In genomic region chr7:26200113-26200443, GRCh38 we compare ENCODE assay signal across 8 cellular contexts. TPM values are rescaled to one million over a fixed set of nuclear protein-coding genes. Genes with fewer than 3 reads are reported as not detected.
DNase-seq lines count a peak whose midpoint lies in the region; ATAC-seq and TF ChIP-seq lines count a peak whose summit lies in the region.

No MANE protein-coding gene starts in this region.

- no peaks in the 10 kb centered on the region for H3K27me3 Mint-ChIP-seq in CD8-positive, alpha-beta T cell (ENCODE audit: low read depth)
- H3K27me3 Mint-ChIP-seq in activated CD8-positive, alpha-beta T cell treated with anti-CD3 and anti-CD28 coated beads for 36 hours = peaks cover 3% of the 10 kb centered on the region

- H3K18ac ChIP-seq in mesendoderm (ENCODE audit: low read length) = peak overlapping the region; percentile 98

- peaks cover 51% of the 10 kb centered on the region for H3K4me1 Mint-ChIP-seq in CD8-positive, alpha-beta T cell (ENCODE audit: low read depth)
- H3K4me1 Mint-ChIP-seq in activated CD8-positive, alpha-beta T cell treated with anti-CD3 and anti-CD28 coated beads for 36 hours (ENCODE audit: low read depth) = peaks cover 32% of the 10 kb centered on the region

- peaks cover 63% of the 10 kb centered on the region for H4K20me1 ChIP-seq in HCT116 (ENCODE audit: insufficient read depth)

- POLR2A ChIA-PET in CD8-positive, alpha-beta T cell (lab: Charles Lee) = interaction anchor here (0.6 to 12.5 kb wide), 30 partner anchors 9 to 1075 kb away, joined by 3 to 241 read pairs (median 4); partner anchors contain the start of genes CYCS, NFE2L3 and SNX10
- POLR2A ChIA-PET in HCT116 (lab: Charles Lee) = interaction anchor here (0.7 to 1.8 kb wide), 8 partner anchors 9 to 248 kb away, joined by 3 to 12 read pairs (median 4); no protein-coding TSS in a partner anchor
- POLR2A ChIA-PET in activated CD8-positive, alpha-beta T cell treated with anti-CD3 and anti-CD28 coated beads for 36 hours (lab: Charles Lee) = interaction anchor here (0.6 to 19.0 kb wide), 25 partner anchors 9 to 165 kb away, joined by 3 to 588 read pairs (median 4); partner anchors contain the start of genes NFE2L3 and SNX10

- H3K9ac ChIP-seq in HCT116 (ENCODE audit: low read length) (peak overlapping the region; percentile 84), mesendoderm (ENCODE audit: low read length) (peak overlapping the region; percentile 100)

- H3K79me1 ChIP-seq in mesendoderm (ENCODE audit: low read length) = no peaks in the 10 kb centered on the region

- no peak overlapping the region for H4K5ac ChIP-seq in mesendoderm (ENCODE audit: low read length)

- CTCF ChIA-PET in CD8-positive, alpha-beta T cell (lab: Charles Lee) = interaction anchor here (0.5 to 2.6 kb wide), 6 partner anchors 11 to 307 kb away, joined by 3 to 28 read pairs (median 4); partner anchors contain the start of gene NFE2L3
- CTCF ChIA-PET in HCT116 (lab: Charles Lee) = no interaction called here
- CTCF ChIA-PET in activated CD8-positive, alpha-beta T cell treated with anti-CD3 and anti-CD28 coated beads for 36 hours (lab: Charles Lee) = interaction anchor here (0.8 to 10.3 kb wide), 5 partner anchors 8 to 121 kb away, joined by 3 to 141 read pairs (median 3); no protein-coding TSS in a partner anchor

- peak overlapping the region; percentile 92 for H3K23ac ChIP-seq in mesendoderm (ENCODE audit: low read length)

- peak; percentile 63 to 88 (median 74) for DNase-seq in CD8-positive, alpha-beta T cell
- DNase-seq in HCT116 (ENCODE audit: low read depth, low spot score) = no peak
- DNase-seq in NCI-H345 (lab: John Stamatoyannopoulos, UW) = peak; percentile 64
- DNase-seq in activated CD8-positive, alpha-beta T cell treated with anti-CD3 and anti-CD28 coated beads for 36 hours = peak; percentile 85
- DNase-seq in ecto neural progenitor cell (ENCODE audit: low spot score) = peak; percentile 85
- DNase-seq in mesendoderm = peak; percentile 80
- DNase-seq in stimulated activated CD8-positive, alpha-beta memory T cell treated with anti-CD3 and anti-CD28 coated beads, Interleukin-15, amount 100 ng/mL, for 1 hour (ENCODE audit: low read depth) = peak; percentile 64

- peak overlapping the region; percentile 72 for H2AK5ac ChIP-seq in mesendoderm (ENCODE audit: low read length)

- H3K4me1 ChIP-seq in CD8-positive, alpha-beta T cell (ENCODE audit: insufficient read depth, low read length) = peaks cover 49% of the 10 kb centered on the region
- peaks cover 13 to 39% of the 10 kb centered on the region in 2 experiments for H3K4me1 ChIP-seq in HCT116 (ENCODE audit: control insufficient read depth in 1 of 2, insufficient read depth in 2 of 2, low read length in 2 of 2)
- H3K4me1 ChIP-seq in mesendoderm (ENCODE audit: control insufficient read depth, low read depth, low read length) = peaks cover 5% of the 10 kb centered on the region

- H3K36me3 ChIP-seq in CD8-positive, alpha-beta T cell (ENCODE audit: insufficient read depth, low read length) = peaks cover 24% of the 10 kb centered on the region
- H3K36me3 ChIP-seq in HCT116 (ENCODE audit: control insufficient read depth in 1 of 2, insufficient read depth in 2 of 2, low read length in 2 of 2) = peaks cover 46 to 65% of the 10 kb centered on the region in 2 experiments
- H3K36me3 ChIP-seq in mesendoderm (ENCODE audit: control insufficient read depth, insufficient read depth, low read length) = peaks cover 13% of the 10 kb centered on the region

- no peak for TF ChIP-seq CTCF in CD8-positive, alpha-beta T cell (IDR thresholded peaks at IDR 0.05)
- no peak for TF ChIP-seq CTCF in HCT116 (IDR thresholded peaks at IDR 0.05 in 2 of 3, conservative IDR thresholded peaks at IDR 0.05 in 1 of 3; ENCODE audit: borderline replicate concordance in 1 of 3, insufficient read depth in 1 of 3, low read depth in 2 of 3, low read length in 2 of 3)
- TF ChIP-seq CTCF in activated CD8-positive, alpha-beta T cell treated with anti-CD3 and anti-CD28 coated beads for 36 hours (IDR thresholded peaks at IDR 0.05) = no peak

- H2BK120ac ChIP-seq in mesendoderm (ENCODE audit: low read depth, low read length) = peak overlapping the region; percentile 73

- H2BK15ac ChIP-seq in mesendoderm (replicated peaks; ENCODE audit: low read depth) = no peak overlapping the region

- BruUV-seq in HCT116 (replicated peaks; lab: Mats Ljungman, UMichigan) = no TSS peak

- intact Hi-C loops in CD8-positive, alpha-beta T cell (cut with DNase I, micrococcal nuclease) = loop anchor here (1.0 to 5.0 kb wide), 8 partner anchors 48 to 1542 kb away; partner anchors contain the start of genes CYCS (in 2 of the 2), HIBADH (in 1 of the 2), HOXA1 (in 1 of the 2) and NFE2L3 (in 1 of the 2)
- intact Hi-C loops in HCT116 (cut with micrococcal nuclease) = loop anchor here (5.0 to 10.0 kb wide), 3 partner anchors 75 to 962 kb away; no protein-coding TSS in a partner anchor
- intact Hi-C loops in activated CD8-positive, alpha-beta T cell treated with anti-CD3 and anti-CD28 coated beads for 36 hours (cut with micrococcal nuclease) = loop anchor here (2.0 to 10.0 kb wide), 3 partner anchors 77 to 165 kb away; no protein-coding TSS in a partner anchor

- H3K9me3 ChIP-seq in CD8-positive, alpha-beta T cell (ENCODE audit: low read length) = no peaks in the 10 kb centered on the region
- H3K9me3 ChIP-seq in HCT116 (ENCODE audit: control insufficient read depth in 1 of 2, insufficient read depth in 1 of 2, low read depth in 1 of 2, low read length in 2 of 2) = no peaks in the 10 kb centered on the region

- TF ChIP-seq RAD21 in HCT116 (IDR thresholded peaks at IDR 0.05; ENCODE audit: low read depth) = no peak

- H3K79me2 ChIP-seq in HCT116 (ENCODE audit: insufficient read depth, low read length) (peaks cover 90% of the 10 kb centered on the region), mesendoderm (ENCODE audit: control insufficient read depth, insufficient read depth, low read length) (peaks cover 80% of the 10 kb centered on the region)

- H3K36me3 Mint-ChIP-seq in CD8-positive, alpha-beta T cell = peaks cover 67% of the 10 kb centered on the region
- peaks cover 79% of the 10 kb centered on the region for H3K36me3 Mint-ChIP-seq in activated CD8-positive, alpha-beta T cell treated with anti-CD3 and anti-CD28 coated beads for 36 hours (ENCODE audit: low read depth)

- no peaks in the 10 kb centered on the region for H3K27me3 ChIP-seq in CD8-positive, alpha-beta T cell (ENCODE audit: insufficient read depth, low read length)
- H3K27me3 ChIP-seq in HCT116 (ENCODE audit: insufficient read depth, low read length) (no peaks in the 10 kb centered on the region), mesendoderm (ENCODE audit: insufficient read depth, low read length, poor library complexity) (no peaks in the 10 kb centered on the region)

- H2AFZ ChIP-seq in HCT116 (ENCODE audit: low read depth, low read length, poor library complexity, severe bottlenecking) = no peak overlapping the region

- H3K4me2 ChIP-seq in HCT116 (ENCODE audit: low read length) (peak overlapping the region; percentile 71), mesendoderm (ENCODE audit: low read length) (no peak overlapping the region)

- H3K9me3 Mint-ChIP-seq in CD8-positive, alpha-beta T cell = no peaks in the 10 kb centered on the region
- H3K9me3 Mint-ChIP-seq in activated CD8-positive, alpha-beta T cell treated with anti-CD3 and anti-CD28 coated beads for 36 hours = no peaks in the 10 kb centered on the region

- no peak for TF ChIP-seq POLR2A in HCT116 (IDR thresholded peaks at IDR 0.05; ENCODE audit: borderline replicate concordance, extremely low read depth, insufficient read depth, insufficient read length)

- peak overlapping the region; percentile 99 for H3K27ac Mint-ChIP-seq in CD8-positive, alpha-beta T cell
- peak overlapping the region; percentile 100 for H3K27ac Mint-ChIP-seq in activated CD8-positive, alpha-beta T cell treated with anti-CD3 and anti-CD28 coated beads for 36 hours

- H3K56ac ChIP-seq in mesendoderm (ENCODE audit: low read length) = peak overlapping the region; percentile 99

- H3K4ac ChIP-seq in mesendoderm (ENCODE audit: low read depth, low read length) = peak overlapping the region; percentile 97

- H2BK5ac ChIP-seq in mesendoderm (ENCODE audit: low read length) = peak overlapping the region; percentile 99

- H3K4me3 Mint-ChIP-seq in CD8-positive, alpha-beta T cell = peak overlapping the region; percentile 100
- peak overlapping the region; percentile 100 for H3K4me3 Mint-ChIP-seq in activated CD8-positive, alpha-beta T cell treated with anti-CD3 and anti-CD28 coated beads for 36 hours

- peak overlapping the region; percentile 95 for H3K27ac ChIP-seq in CD8-positive, alpha-beta T cell (ENCODE audit: low read depth, low read length)
- H3K27ac ChIP-seq in HCT116 (ENCODE audit: low read depth, low read length) = peak overlapping the region; percentile 97
- peak overlapping the region; percentile 99 for H3K27ac ChIP-seq in mesendoderm (ENCODE audit: low read depth, low read length)

- RAD21 ChIA-PET in HCT116 (lab: Charles Lee; ENCODE audit: low non-redundant PET in 1 of 2, low total read pairs in 2 of 2, uncharacterized antibody in 2 of 2, unreplicated experiment in 2 of 2) = interaction anchor here in 1 of 2 experiments (0.8 kb wide), 1 partner anchor 65 kb away, joined by 4 read pairs; no protein-coding TSS in a partner anchor

- H3K4me3 ChIP-seq in CD8-positive, alpha-beta T cell (ENCODE audit: low read depth, low read length) = peak overlapping the region; percentile 95
- H3K4me3 ChIP-seq in HCT116 (replicated peaks in 1 of 2; ENCODE audit: low read depth in 1 of 2, low read length in 2 of 2) (peak overlapping the region; percentile 68 to 93), mesendoderm (ENCODE audit: low read length) (peak overlapping the region; percentile 100)

- no CpG with 5 or more reads among the region's 28 CpGs for WGBS in mesendoderm (ENCODE audit: extremely low coverage, insufficient coverage, low lambda C conversion rate)

- no peaks in the 10 kb centered on the region for H3K9me2 ChIP-seq in HCT116 (ENCODE audit: insufficient read depth)

- peak; percentile 24 for ATAC-seq in CD8-positive, alpha-beta T cell
- ATAC-seq in HCT116 = peak; percentile 21
- ATAC-seq in activated CD8-positive, alpha-beta T cell treated with anti-CD3 and anti-CD28 coated beads for 36 hours = peak; percentile 18
- no peak for ATAC-seq in HG03108 (IDR thresholded peaks at IDR 0.05; ENCODE audit: unreplicated experiment)

- H4K8ac ChIP-seq in mesendoderm (ENCODE audit: low read depth, low read length) = no peak overlapping the region

RNA-seq across cellular contexts. Expression of gene HNRNPA2B1, which starts 0.5 kb away (rescaled TPM):
- total RNA-seq in CD8-positive, alpha-beta T cell = 100 to 1,000 TPM; 241 to 247 TPM
- 870 TPM for total RNA-seq in HCT116 (2021; ENCODE audit: unreplicated experiment)
- polyA plus RNA-seq in HCT116 (2012) = 635 and 851 TPM in 2 replicates
- 100 to 1,000 TPM; 871 to 893 TPM for total RNA-seq in activated CD8-positive, alpha-beta T cell treated with anti-CD3 and anti-CD28 coated beads for 36 hours
- polyA plus RNA-seq in mesendoderm (2013, experiment 1 of 2) = 937 TPM
- polyA plus RNA-seq in mesendoderm (2013, experiment 2 of 2) = 922 TPM

RNA-seq across cellular contexts. Expression of gene CBX3, which starts 1.5 kb away (rescaled TPM):
- total RNA-seq in CD8-positive, alpha-beta T cell = 100 to 1,000 TPM; 103 to 106 TPM
- 274 TPM for total RNA-seq in HCT116 (2021; ENCODE audit: unreplicated experiment)
- 57.7 and 80.0 TPM in 2 replicates for polyA plus RNA-seq in HCT116 (2012)
- total RNA-seq in activated CD8-positive, alpha-beta T cell treated with anti-CD3 and anti-CD28 coated beads for 36 hours = 100 to 1,000 TPM; 313 to 320 TPM
- polyA plus RNA-seq in mesendoderm (2013, experiment 1 of 2) = 207 TPM
- polyA plus RNA-seq in mesendoderm (2013, experiment 2 of 2) = 206 TPM

RNA-seq across cellular contexts. Expression of gene NFE2L3, which starts 48.1 kb away (rescaled TPM):
- under 1 TPM; 0.43 to 0.50 TPM for total RNA-seq in CD8-positive, alpha-beta T cell
- total RNA-seq in HCT116 (2021; ENCODE audit: unreplicated experiment) = 27.0 TPM
- 9.7 and 16.0 TPM in 2 replicates for polyA plus RNA-seq in HCT116 (2012)
- total RNA-seq in activated CD8-positive, alpha-beta T cell treated with anti-CD3 and anti-CD28 coated beads for 36 hours = 10 to 100 TPM; 21.5 to 22.6 TPM
- 34.7 TPM for polyA plus RNA-seq in mesendoderm (2013, experiment 1 of 2)
- polyA plus RNA-seq in mesendoderm (2013, experiment 2 of 2) = 36.5 TPM

Comparison
In these comparisons a context has a peak if more than half of its experiments do, and no peak if none do; other contexts are left out.
1. RNA of gene NFE2L3, which starts 48.1 kb away (total RNA-seq): 27.0 TPM in HCT116 (single experiment) and 21.5 to 22.6 TPM in activated CD8-positive, alpha-beta T cell treated with anti-CD3 and anti-CD28 coated beads for 36 hours; 0.43 to 0.50 TPM in CD8-positive, alpha-beta T cell; every median in the first group is over 10 times any median in the second.
2. Peak in every context shown above with its lines, with median percentiles within 50 percentile points of each other: H3K27ac ChIP-seq and H3K4me3 ChIP-seq.